26 cellular contexts compared by ENCODE assay signal in the genomic region with DNA sequence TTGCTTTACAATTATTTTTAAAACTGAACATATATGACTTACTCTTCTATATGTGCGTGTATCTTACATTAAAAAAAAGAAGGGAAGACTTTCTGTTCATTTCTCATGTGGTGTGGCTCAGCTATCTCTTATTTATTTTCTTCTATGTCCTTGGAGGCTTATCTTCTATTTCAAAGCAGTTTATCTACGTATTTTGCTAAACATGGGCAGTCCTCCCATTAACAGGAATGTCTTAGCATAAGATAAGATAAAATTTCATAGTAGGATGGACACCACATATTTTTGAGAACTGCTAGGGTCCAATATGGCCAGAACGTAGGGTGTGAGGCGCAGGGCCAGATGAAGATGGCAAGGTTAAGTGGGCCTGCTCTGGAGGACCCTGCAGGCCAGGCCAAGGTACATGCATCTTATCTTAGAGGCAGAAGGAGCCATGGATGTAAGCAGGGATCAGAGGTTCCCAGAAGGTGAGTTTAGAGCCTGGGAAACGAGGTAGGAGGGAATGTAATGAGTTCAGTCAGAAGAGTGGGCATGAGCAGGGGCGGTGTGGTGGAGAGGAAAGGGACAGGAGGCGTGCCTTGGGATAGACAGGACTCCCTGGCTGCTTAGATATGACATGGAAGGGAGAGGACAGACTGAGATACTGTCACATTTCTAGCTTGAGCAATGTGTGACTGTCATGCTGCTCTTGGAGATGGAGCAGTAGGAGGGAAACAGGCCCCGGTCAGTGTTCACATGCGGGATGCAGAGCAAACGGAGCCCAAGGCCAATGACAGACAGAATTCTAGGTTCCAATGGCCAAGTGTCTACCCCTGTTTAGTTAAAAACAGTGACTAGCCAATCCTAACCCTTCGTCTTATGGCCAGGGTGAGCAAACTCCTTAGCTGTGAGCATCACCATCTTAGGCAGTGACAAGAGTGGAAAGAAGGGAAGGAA.
DNase-seq lines count a peak whose midpoint lies in the region; ATAC-seq and TF ChIP-seq lines count a peak whose summit lies in the region.
"Had no signal": no experiment of that assay in that cellular context is flagged by ENCODE, and none has a peak within 500 bp of the region (broad histone marks: within the 10 kb centered on the region; RNA-seq: fewer than 3 reads in every experiment).

No MANE protein-coding gene starts in this region.

- CTCF ChIA-PET in IMR-90 (lab: Yijun Ruan, JAX): no interaction called here

- no peak overlapping the region for H2BK20ac ChIP-seq in IMR-90 (ENCODE audit: low read depth, low read length)

- peaks cover 8% of the 10 kb centered on the region; the same call in 1 of the 2 replicates for H3K4me1 ChIP-seq in IMR-90 (ENCODE audit: control insufficient read depth, insufficient read depth, low read length)
- H3K4me1 ChIP-seq: BLaER1 treated with 17β-estradiol and CSF1 and Interleukin-3, amounts not matched to agents 10 nM and 100 nM had no signal

- POLR2A ChIA-PET in IMR-90 (lab: Charles Lee; ENCODE audit: unreplicated experiment): no interaction called here

- peak overlapping the region; percentile 13; the same call in 1 of the 2 replicates for H2BK120ac ChIP-seq in IMR-90 (ENCODE audit: low read depth, low read length)

- in situ Hi-C loops in IMR-90 (cut with MboI; ENCODE audit: low sequenced_read_pairs): no loop called here

- H3K27me3 Mint-ChIP-seq in nephron progenitor cell (ENCODE audit: low read depth, poor library complexity): peaks cover 4% of the 10 kb centered on the region

- peaks cover 23% of the 10 kb centered on the region for H3K4me1 Mint-ChIP-seq in nephron progenitor cell

- no peak overlapping the region for H3K14ac ChIP-seq in IMR-90 (replicated peaks; ENCODE audit: low read depth, low read length)

- H3K27ac Mint-ChIP-seq in nephron progenitor cell: no peak overlapping the region
- H3K27ac Mint-ChIP-seq: CD4-positive, alpha-beta T cell; H9; HFFc6 had no signal

- no peaks in the 10 kb centered on the region for H3K36me3 ChIP-seq in IMR-90 (ENCODE audit: control insufficient read depth, insufficient read depth, low read length)
- H3K36me3 ChIP-seq: BLaER1 treated with 17β-estradiol and CSF1 and Interleukin-3, amounts not matched to agents 10 nM and 100 nM had no signal

- H3K23ac ChIP-seq in IMR-90 (ENCODE audit: low read depth, low read length): 0 out of 2 replicates have a peak overlapping the region, but pooled peaks have one; percentile 2

- intact Hi-C loops in IMR-90 (cut with micrococcal nuclease): no loop called here

- H3K9me3 ChIP-seq in IMR-90 (ENCODE audit: control insufficient read depth, insufficient read depth, low read length): no peaks in the 10 kb centered on the region
- H3K9me3 ChIP-seq: A549 had no signal

- peaks cover 10% of the 10 kb centered on the region for H3K9me3 Mint-ChIP-seq in nephron progenitor cell
- H3K9me3 Mint-ChIP-seq: CD4-positive, alpha-beta T cell; HFFc6 had no signal

- no peak overlapping the region for H4K5ac ChIP-seq in IMR-90 (ENCODE audit: low read depth, low read length)

- no peak overlapping the region for H2BK15ac ChIP-seq in IMR-90 (ENCODE audit: low read depth, low read length)

- BruUV-seq in IMR-90 (replicated peaks; lab: Mats Ljungman, UMichigan): no TSS peak

- TF ChIP-seq CTCF in IMR-90 (conservative IDR thresholded peaks at IDR 0.05; ENCODE audit: low read depth, low read length) (no peak), nephron progenitor cell (IDR thresholded peaks at IDR 0.05) (no peak)

- peak overlapping the region; percentile 43; the same call in 1 of the 2 replicates for H2AK5ac ChIP-seq in IMR-90 (ENCODE audit: low read depth, low read length)

- H4K20me1 ChIP-seq in IMR-90 (ENCODE audit: insufficient read depth, low read length): no peaks in the 10 kb centered on the region
- H4K20me1 ChIP-seq: BLaER1 treated with 17β-estradiol and CSF1 and Interleukin-3, amounts not matched to agents 10 nM and 100 nM had no signal

- no peak overlapping the region; the same call in 1 of the 2 replicates for H3K18ac ChIP-seq in IMR-90 (ENCODE audit: low read depth, low read length)

- H3K9ac ChIP-seq in IMR-90 (ENCODE audit: low read depth, low read length): no peak overlapping the region
- H3K9ac ChIP-seq: BLaER1 treated with 17β-estradiol and CSF1 and Interleukin-3, amounts not matched to agents 10 nM and 100 nM; GM23248 had no signal

- no peak overlapping the region for H2BK5ac ChIP-seq in IMR-90 (ENCODE audit: low read depth, low read length, poor library complexity, severe bottlenecking)

- no peak overlapping the region for H2AK9ac ChIP-seq in IMR-90 (replicated peaks; ENCODE audit: low read depth, low read length, poor library complexity)

- no peak for DNase-seq in IMR-90
- DNase-seq in amniotic epithelial cell (ENCODE audit: low read depth): peak; percentile 89
- peak; percentile 42 for DNase-seq in islet precursor cell
- no peak for DNase-seq in nephron progenitor cell
- no peak for DNase-seq in HuH-7 (ENCODE audit: low spot score)
- no peak for DNase-seq in iPS-NIHi7 (ENCODE audit: extremely low spot score)
- DNase-seq: AML-193; CD4-positive, alpha-beta T cell; DMS79; EL; GDM1; GM23248; H9; HFFc6; NCI-H1092; NCI-H1417 treated with DMSO at 0.1 percent for 48 hours; NCI-H1694 treated with DMSO at 0.1 percent for 48 hours; NCI-H2081; NCI-H2227 treated with DMSO at 0.1 percent for 48 hours; NCI-H526 treated with DMSO at 0.1 percent for 48 hours; SHP77 had no signal

- no peak overlapping the region; the same call in 1 of the 2 replicates for H3K4ac ChIP-seq in IMR-90 (ENCODE audit: low read depth, low read length)

- H3K4me2 ChIP-seq in IMR-90 (ENCODE audit: low read depth, low read length): no peak overlapping the region
- H3K4me2 ChIP-seq: A549; BLaER1 treated with 17β-estradiol and CSF1 and Interleukin-3, amounts not matched to agents 10 nM and 100 nM had no signal

- dilution Hi-C loops in IMR-90 (cut with HindIII; ENCODE audit: low sequenced_read_pairs, unreplicated experiment): no loop called here

- WGBS in IMR-90 (ENCODE audit: extremely low coverage in 2 of 2, insufficient read length in 1 of 2), 2 experiments: 80% methylated on average over 5 of the region's 11 CpGs; no CpG with 5 or more reads in 1 of the 2 experiments

- no peak overlapping the region for H3K4me3 ChIP-seq in IMR-90 (ENCODE audit: insufficient read depth, low read depth, low read length)
- H3K4me3 ChIP-seq: A549; BLaER1 treated with 17β-estradiol and CSF1 and Interleukin-3, amounts not matched to agents 10 nM and 100 nM; GM12878; GM23248 had no signal

- no peak for TF ChIP-seq RAD21 in IMR-90 (IDR thresholded peaks at IDR 0.05; ENCODE audit: low read length)

- no peak overlapping the region for H2AFZ ChIP-seq in IMR-90 (replicated peaks; ENCODE audit: low read length, poor library complexity)
- H2AFZ ChIP-seq: GM23248 had no signal

- H3K56ac ChIP-seq in IMR-90 (ENCODE audit: extremely low read depth, insufficient read depth, low read length): no peak overlapping the region

- H3K27ac ChIP-seq in IMR-90 (ENCODE audit: insufficient read depth, low read length): no peak overlapping the region
- H3K27ac ChIP-seq: A549; BLaER1 treated with 17β-estradiol and CSF1 and Interleukin-3, amounts not matched to agents 10 nM and 100 nM; GM23248; RWPE1 had no signal

- no peak for ATAC-seq in IMR-90 (ENCODE audit: low read depth)
- no peak for ATAC-seq in GM18505 (IDR thresholded peaks at IDR 0.05; ENCODE audit: unreplicated experiment)
- ATAC-seq: A549, GM12878 had no signal

- peak overlapping the region; percentile 2 for H3K4me3 Mint-ChIP-seq in nephron progenitor cell
- H3K4me3 Mint-ChIP-seq: CD4-positive, alpha-beta T cell; H9; HFFc6 had no signal

- no peak overlapping the region for H4K91ac ChIP-seq in IMR-90 (ENCODE audit: insufficient read depth, low read depth, low read length)

- H3K36me3 Mint-ChIP-seq in nephron progenitor cell (ENCODE audit: low read depth): peaks cover 5% of the 10 kb centered on the region

- H3K79me1 ChIP-seq in IMR-90 (ENCODE audit: low read depth in 1 of 2, low read length in 2 of 2): peaks cover 0 to 5% of the 10 kb centered on the region in 2 experiments; a peak in 1 of 4 replicates

- no peak overlapping the region for H4K8ac ChIP-seq in IMR-90 (ENCODE audit: low read depth in 2 of 2, low read length in 2 of 2)

- H3K27me3 ChIP-seq in IMR-90 (ENCODE audit: control insufficient read depth, insufficient read depth, low read length): no peaks in the 10 kb centered on the region

- H3K9me1 ChIP-seq in IMR-90 (ENCODE audit: insufficient read depth, low read length): peaks cover 9% of the 10 kb centered on the region

- TF ChIP-seq POLR2A in IMR-90 (IDR thresholded peaks at IDR 0.05; ENCODE audit: low read depth, low read length): no peak
- no peak for TF ChIP-seq POLR2A in GM18505 (IDR thresholded peaks at IDR 0.05; ENCODE audit: borderline replicate concordance, extremely low read depth, insufficient read depth, insufficient read length)

TF ChIP-seq in IMR-90, 13 proteins besides CTCF, POLR2A, EP300 and RAD21:
- TF ChIP-seq CHD1 (IDR thresholded peaks at IDR 0.05; ENCODE audit: low read depth, low read length) (no peak), RFX5 (IDR thresholded peaks at IDR 0.05; ENCODE audit: low read depth, low read length) (no peak), RCOR1 (IDR thresholded peaks at IDR 0.05; ENCODE audit: insufficient replicate concordance, low read length) (no peak), MAZ (IDR thresholded peaks at IDR 0.05; ENCODE audit: borderline replicate concordance, low read depth, low read length) (no peak), BHLHE40 (IDR thresholded peaks at IDR 0.05; ENCODE audit: low read depth, low read length) (no peak)

Comparison
In these comparisons a context has a peak if more than half of its experiments do, and no peak if none do; other contexts are left out.
1. DNase-seq: peak in amniotic epithelial cell (single experiment) and islet precursor cell (single experiment); none in IMR-90 (single experiment), nephron progenitor cell (single experiment), HuH-7 (single experiment) and iPS-NIHi7 (single experiment).